8 cellular contexts compared by ENCODE assay signal in genomic region chr18:63161032-63161727, GRCh38.
A peak's percentile ranks its signal among the peaks of the same experiment; 100 is the strongest.
DNase-seq lines count a peak whose midpoint lies in the region; ATAC-seq and TF ChIP-seq lines count a peak whose summit lies in the region.

No MANE protein-coding gene starts in this region.

- peaks cover 4% of the 10 kb centered on the region for H3K36me3 Mint-ChIP-seq in CD8-positive, alpha-beta T cell

- peak overlapping the region; percentile 67 for H3K9ac ChIP-seq in KMS-11

- peak overlapping the region; percentile 65 for H3K4me3 Mint-ChIP-seq in CD8-positive, alpha-beta T cell

- CTCF ChIA-PET in CD8-positive, alpha-beta T cell (lab: Charles Lee): interaction anchor here (1.2 to 1.7 kb wide), 3 partner anchors 12 to 157 kb away, joined by 3 to 9 read pairs (median 4); no protein-coding TSS in a partner anchor

- no peaks in the 10 kb centered on the region for H4K20me1 ChIP-seq in KMS-11 (ENCODE audit: insufficient read depth)

- H3K27me3 Mint-ChIP-seq in CD8-positive, alpha-beta T cell (ENCODE audit: low read depth): no peaks in the 10 kb centered on the region

- peaks cover 83% of the 10 kb centered on the region for H3K4me1 ChIP-seq in CD8-positive, alpha-beta T cell (ENCODE audit: insufficient read depth, low read length)
- peaks cover 86% of the 10 kb centered on the region for H3K4me1 ChIP-seq in KMS-11 (ENCODE audit: low read depth, poor library complexity, severe bottlenecking)

- H3K36me3 ChIP-seq in CD8-positive, alpha-beta T cell (ENCODE audit: insufficient read depth, low read length): no peaks in the 10 kb centered on the region
- no peaks in the 10 kb centered on the region for H3K36me3 ChIP-seq in KMS-11 (ENCODE audit: insufficient read depth)

- H3K9me3 Mint-ChIP-seq in CD8-positive, alpha-beta T cell: no peaks in the 10 kb centered on the region

- intact Hi-C loops in CD8-positive, alpha-beta T cell (cut with DNase I, micrococcal nuclease): loop anchor here in 1 of 2 experiments (1.0 to 5.0 kb wide), 4 partner anchors 158 to 635 kb away; partner anchors contain the start of genes BCL2, PHLPP1 and VPS4B

- H3K4me3 ChIP-seq in CD8-positive, alpha-beta T cell (ENCODE audit: low read depth, low read length): peak overlapping the region; percentile 30
- H3K4me3 ChIP-seq in KMS-11 (IDR thresholded peaks at IDR 0.05; ENCODE audit: insufficient read depth, low read depth, low read length) (peak overlapping the region; percentile 12), coronary artery (no peak overlapping the region)

- no peaks in the 10 kb centered on the region for H3K27me3 ChIP-seq in CD8-positive, alpha-beta T cell (ENCODE audit: insufficient read depth, low read length)
- no peaks in the 10 kb centered on the region for H3K27me3 ChIP-seq in KMS-11 (ENCODE audit: insufficient read depth, low read depth)

- H3K79me2 ChIP-seq in KMS-11 (ENCODE audit: insufficient read depth, low read depth): peaks cover 33% of the 10 kb centered on the region; the same call in 1 of the 2 replicates

- POLR2A ChIA-PET in CD8-positive, alpha-beta T cell (lab: Charles Lee): interaction anchor here (0.8 to 2.4 kb wide), 11 partner anchors 8 to 237 kb away, joined by 3 to 13 read pairs (median 4); partner anchors contain the start of gene BCL2

- ATAC-seq in CD8-positive, alpha-beta T cell: peak; percentile 39
- peak; percentile 10 for ATAC-seq in GM19463 (IDR thresholded peaks at IDR 0.05; ENCODE audit: unreplicated experiment)
- ATAC-seq in stimulated activated naive CD8-positive, alpha-beta T cell treated with anti-CD3 and anti-CD28 coated beads, Interleukin-15, Interleukin-2, amounts not matched to agents 100 U/mL and 50 U/mL, for 24 hours: peak; percentile 26

- H3K4me2 ChIP-seq in KMS-11: peak overlapping the region; percentile 98

- peak in 3 of 7 experiments; percentile 40 to 60 (median 41) for DNase-seq in CD8-positive, alpha-beta T cell
- DNase-seq in coronary artery (ENCODE audit: low spot score) (no peak), iPS-NIHi11 (ENCODE audit: low spot score) (no peak), D341Med (ENCODE audit: low spot score) (no peak), MV-4-11 (lab: John Stamatoyannopoulos, UW) (no peak)
- peak; percentile 42 for DNase-seq in stimulated activated naive CD8-positive, alpha-beta T cell treated with anti-CD3 and anti-CD28 coated beads, Interleukin-15, Interleukin-2, amounts not matched to agents 100 U/mL and 50 U/mL, for 24 hours

- no peaks in the 10 kb centered on the region for H3K9me3 ChIP-seq in CD8-positive, alpha-beta T cell (ENCODE audit: low read length)

- H3K27ac ChIP-seq in CD8-positive, alpha-beta T cell (ENCODE audit: low read depth, low read length): peak overlapping the region; percentile 81
- peak overlapping the region; percentile 94 for H3K27ac ChIP-seq in KMS-11
- peak overlapping the region; percentile 70 to 78 for H3K27ac ChIP-seq in coronary artery

- H2AFZ ChIP-seq in KMS-11 (ENCODE audit: low read depth): peak overlapping the region; percentile 15; the same call in 1 of the 2 replicates

- no peak for TF ChIP-seq CTCF in CD8-positive, alpha-beta T cell (IDR thresholded peaks at IDR 0.05)
- TF ChIP-seq CTCF in KMS-11 (conservative IDR thresholded peaks at IDR 0.05; ENCODE audit: low read depth, low read length) (peak; percentile 27; the same call in 1 of the 2 replicates), coronary artery (IDR thresholded peaks at IDR 0.05) (no peak)

- peaks cover 93% of the 10 kb centered on the region for H3K4me1 Mint-ChIP-seq in CD8-positive, alpha-beta T cell (ENCODE audit: low read depth)

- H3K27ac Mint-ChIP-seq in CD8-positive, alpha-beta T cell: peak overlapping the region; percentile 98
